8 cellular contexts compared by ENCODE assay signal in the genomic region with DNA sequence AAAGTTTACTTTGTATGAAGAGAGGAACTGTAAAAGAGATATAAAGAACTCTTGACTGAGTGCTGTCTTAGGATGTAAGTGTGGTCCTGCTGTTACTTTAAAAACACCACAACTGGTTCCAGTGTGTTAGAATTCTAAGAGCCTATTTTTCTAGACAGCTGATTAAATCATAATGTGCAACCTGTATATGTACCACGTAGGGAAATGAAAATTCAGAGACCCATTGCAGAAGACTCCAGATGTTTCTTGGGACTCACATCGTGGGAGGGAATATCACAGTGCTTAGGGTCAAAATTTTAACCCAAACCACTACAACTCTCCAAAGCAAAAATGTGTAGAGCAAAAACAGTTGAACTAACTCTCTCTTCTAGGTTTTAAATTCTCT.
DNase-seq lines count a peak whose midpoint lies in the region; ATAC-seq and TF ChIP-seq lines count a peak whose summit lies in the region.

No MANE protein-coding gene starts in this region.

- no TSS peak for BruUV-seq in Panc1 (replicated peaks; lab: Mats Ljungman, UMichigan)

- no peak overlapping the region for H3K4me3 Mint-ChIP-seq in T-helper 1 cell treated with Interleukin-12 subunit alpha and Interleukin-12 subunit beta and Interleukin-4 antibody, amounts not matched to agents 30 μg/mL and 1 μg/mL, for 36 hours

- peak; percentile 61 for ATAC-seq in Panc1
- ATAC-seq in HG02642 (IDR thresholded peaks at IDR 0.05; ENCODE audit: poor library complexity, unreplicated experiment) = no peak
- ATAC-seq in HG03196 (IDR thresholded peaks at IDR 0.05; ENCODE audit: unreplicated experiment) = no peak

- H3K36me3 Mint-ChIP-seq in T-helper 1 cell treated with Interleukin-12 subunit alpha and Interleukin-12 subunit beta and Interleukin-4 antibody, amounts not matched to agents 30 μg/mL and 1 μg/mL, for 36 hours (ENCODE audit: low read depth) = no peaks in the 10 kb centered on the region

- in situ Hi-C loops in Panc1 (cut with HindIII; ENCODE audit: low pct_unique_long_range_greater_than_20kb, low sequenced_read_pairs) = no loop called here

- CTCF ChIA-PET in Panc1 (lab: Charles Lee) = no interaction called here

- no peak for TF ChIP-seq POLR2A in suprapubic skin (IDR thresholded peaks at IDR 0.05)

- peak overlapping the region; percentile 43 for H3K27ac Mint-ChIP-seq in T-helper 1 cell treated with Interleukin-12 subunit alpha and Interleukin-12 subunit beta and Interleukin-4 antibody, amounts not matched to agents 30 μg/mL and 1 μg/mL, for 36 hours

- H3K36me3 ChIP-seq in Panc1 (ENCODE audit: control insufficient read depth, insufficient read depth, low read length) (no peaks in the 10 kb centered on the region), cardiac muscle cell (no peaks in the 10 kb centered on the region), suprapubic skin (no peaks in the 10 kb centered on the region)

- POLR2A ChIA-PET in Panc1 (lab: Charles Lee) = interaction anchor here (0.6 kb wide), 1 partner anchor 329 kb away, joined by 6 read pairs; no protein-coding TSS in a partner anchor

- peak overlapping the region; percentile 21; the same call in 1 of the 2 replicates for H3K27ac ChIP-seq in Panc1 (ENCODE audit: low read length)
- peak overlapping the region; percentile 74 for H3K27ac ChIP-seq in cardiac muscle cell
- peak overlapping the region; percentile 67 for H3K27ac ChIP-seq in suprapubic skin

- no peaks in the 10 kb centered on the region for H3K9me3 Mint-ChIP-seq in T-helper 1 cell treated with Interleukin-12 subunit alpha and Interleukin-12 subunit beta and Interleukin-4 antibody, amounts not matched to agents 30 μg/mL and 1 μg/mL, for 36 hours

- DNase-seq in T-helper 1 cell (no peak), Panc1 (ENCODE audit: low read depth, low spot score) (no peak), cardiac muscle cell (ENCODE audit: low read depth in 1 of 2, low spot score in 1 of 2) (peak in 1 of 2 donors; percentile 66), suprapubic skin (ENCODE audit: low spot score in 2 of 2) (no peak), Ammon's horn (ENCODE audit: low spot score) (no peak)

- WGBS in suprapubic skin = 14% methylated on average over 2 of the region's 2 CpGs

- peaks cover 17% of the 10 kb centered on the region for H3K4me1 Mint-ChIP-seq in T-helper 1 cell treated with Interleukin-12 subunit alpha and Interleukin-12 subunit beta and Interleukin-4 antibody, amounts not matched to agents 30 μg/mL and 1 μg/mL, for 36 hours (ENCODE audit: low read depth)

- peaks cover 6% of the 10 kb centered on the region for H3K4me1 ChIP-seq in Panc1 (ENCODE audit: control insufficient read depth, insufficient read depth, low read length)
- H3K4me1 ChIP-seq in cardiac muscle cell (ENCODE audit: low read depth) = peaks cover 22% of the 10 kb centered on the region
- peaks cover 18% of the 10 kb centered on the region for H3K4me1 ChIP-seq in suprapubic skin

- no peak for TF ChIP-seq CTCF in Panc1 (IDR thresholded peaks at IDR 0.05)
- no peak for TF ChIP-seq CTCF in cardiac muscle cell (IDR thresholded peaks at IDR 0.05; ENCODE audit: low read depth, low read length)
- TF ChIP-seq CTCF in suprapubic skin (IDR thresholded peaks at IDR 0.05) = no peak

- H3K4me3 ChIP-seq in Panc1 (ENCODE audit: low read depth in 2 of 2, low read length in 2 of 2) (peak overlapping the region in 1 of 2 experiments; percentile 7; a peak in 1 of 4 replicates), cardiac muscle cell (no peak overlapping the region), suprapubic skin (no peak overlapping the region)

- TF ChIP-seq EP300 in suprapubic skin (IDR thresholded peaks at IDR 0.05) = no peak

- H3K9me3 ChIP-seq in Panc1 (ENCODE audit: control insufficient read depth, insufficient read depth, low read depth, low read length) = no peaks in the 10 kb centered on the region
- H3K9me3 ChIP-seq in cardiac muscle cell (ENCODE audit: low read depth) = no peaks in the 10 kb centered on the region
- H3K9me3 ChIP-seq in suprapubic skin = no peaks in the 10 kb centered on the region

- H3K27me3 Mint-ChIP-seq in T-helper 1 cell treated with Interleukin-12 subunit alpha and Interleukin-12 subunit beta and Interleukin-4 antibody, amounts not matched to agents 30 μg/mL and 1 μg/mL, for 36 hours (ENCODE audit: low read depth) = peaks cover 6% of the 10 kb centered on the region

- H3K27me3 ChIP-seq in Panc1 (ENCODE audit: control insufficient read depth, insufficient read depth, low read length) (no peaks in the 10 kb centered on the region), cardiac muscle cell (no peaks in the 10 kb centered on the region), suprapubic skin (no peaks in the 10 kb centered on the region)

- intact Hi-C loops in Panc1 (cut with micrococcal nuclease; ENCODE audit: unreplicated experiment) = no loop called here

Comparison
In these comparisons a context has a peak if more than half of its experiments do, and no peak if none do; other contexts are left out.
1. H3K27ac ChIP-seq: peak in every context shown above with its lines; median percentile 74 in cardiac muscle cell; 67 in suprapubic skin; 21 in Panc1.